8 cellular contexts compared by ENCODE assay signal in genomic region chr2:9474361-9475117, GRCh38. TPM values are rescaled to one million over a fixed set of nuclear protein-coding genes. Genes with fewer than 3 reads are reported as not detected.
A peak's percentile ranks its signal among the peaks of the same experiment; 100 is the strongest.
DNase-seq lines count a peak whose midpoint lies in the region; ATAC-seq and TF ChIP-seq lines count a peak whose summit lies in the region.

Gene IAH1, plus strand, starts transcription at chr2:9474551. Its CDS starts 16 bp downstream, at chr2:9474567.

- peak in 3 of 12 donors; percentile 5 to 12 (median 11) for TF ChIP-seq CTCF in heart left ventricle (IDR thresholded peaks at IDR 0.05)
- TF ChIP-seq CTCF in progenitor cell of endocrine pancreas (IDR thresholded peaks at IDR 0.05; ENCODE audit: unreplicated experiment): peak; percentile 4
- no peak for TF ChIP-seq CTCF in upper lobe of right lung (IDR thresholded peaks at IDR 0.05)

- in situ Hi-C loops in Caki2 (cut with HindIII; ENCODE audit: low pct_unique_long_range_greater_than_20kb, low sequenced_read_pairs): no loop called here

- H3K9me3 Mint-ChIP-seq in activated naive CD8-positive, alpha-beta T cell treated with anti-CD3 and anti-CD28 coated beads, Interleukin-2, amount 50 U/mL, for 24 hours: no peaks in the 10 kb centered on the region
- peaks cover 3% of the 10 kb centered on the region for H3K9me3 Mint-ChIP-seq in progenitor cell of endocrine pancreas (ENCODE audit: low read depth)

- H3K4me3 ChIP-seq in heart left ventricle: peak within 1 kb of the TSS; percentile 59 to 93 (median 82)
- peak within 1 kb of the TSS; percentile 69 for H3K4me3 ChIP-seq in upper lobe of right lung

- peak within 1 kb of the TSS; percentile 85 for H3K4me3 Mint-ChIP-seq in activated naive CD8-positive, alpha-beta T cell treated with anti-CD3 and anti-CD28 coated beads, Interleukin-2, amount 50 U/mL, for 24 hours
- peak within 1 kb of the TSS; percentile 76 for H3K4me3 Mint-ChIP-seq in progenitor cell of endocrine pancreas (ENCODE audit: low read depth)

- no peaks in the 10 kb centered on the region for H3K27me3 Mint-ChIP-seq in activated naive CD8-positive, alpha-beta T cell treated with anti-CD3 and anti-CD28 coated beads, Interleukin-2, amount 50 U/mL, for 24 hours
- H3K27me3 Mint-ChIP-seq in progenitor cell of endocrine pancreas: no peaks in the 10 kb centered on the region

- ATAC-seq in GM19452 (IDR thresholded peaks at IDR 0.05; ENCODE audit: unreplicated experiment) (peak; percentile 80), HG03571 (IDR thresholded peaks at IDR 0.05; ENCODE audit: unreplicated experiment) (peak; percentile 74), heart left ventricle (peak; percentile 57 to 93 (median 82)), upper lobe of right lung (peak; percentile 93)
- ATAC-seq in activated naive CD8-positive, alpha-beta T cell treated with anti-CD3 and anti-CD28 coated beads, Interleukin-2, amount 50 U/mL, for 24 hours: peak; percentile 85

- H3K4me1 ChIP-seq in heart left ventricle (peaks cover 0 to 42% (median 32%) of the 10 kb centered on the region in 12 donors), upper lobe of right lung (peaks cover 21% of the 10 kb centered on the region)

- no peaks in the 10 kb centered on the region for H3K9me3 ChIP-seq in heart left ventricle
- H3K9me3 ChIP-seq in upper lobe of right lung: no peaks in the 10 kb centered on the region

- H3K27me3 ChIP-seq in heart left ventricle: no peaks in the 10 kb centered on the region
- no peaks in the 10 kb centered on the region for H3K27me3 ChIP-seq in upper lobe of right lung

- intact Hi-C loops in heart left ventricle (cut with DNase I) (loop anchor here in 3 of 10 donors (5.0 to 10.0 kb wide), 5 partner anchors 78 to 332 kb away; partner anchors contain the start of gene ADAM17 (in 1 of the 3)), upper lobe of right lung (cut with DNase I) (no loop called here)

- H3K36me3 Mint-ChIP-seq in activated naive CD8-positive, alpha-beta T cell treated with anti-CD3 and anti-CD28 coated beads, Interleukin-2, amount 50 U/mL, for 24 hours (ENCODE audit: low read depth): peaks cover 43% of the 10 kb centered on the region
- H3K36me3 Mint-ChIP-seq in progenitor cell of endocrine pancreas (ENCODE audit: insufficient read depth): peaks cover 30% of the 10 kb centered on the region

- H3K36me3 ChIP-seq in heart left ventricle: peaks cover 0 to 51% (median 18%) of the 10 kb centered on the region in 9 donors
- H3K36me3 ChIP-seq in upper lobe of right lung: peaks cover 26% of the 10 kb centered on the region

- H3K27ac ChIP-seq in heart left ventricle (peak within 1 kb of the TSS; percentile 52 to 93 (median 84)), upper lobe of right lung (peak within 1 kb of the TSS; percentile 88)

- WGBS in heart left ventricle, 4 donors: 0 to 2% (median 0%) methylated on average over 13 to 95 of the region's 95 CpGs

- TF ChIP-seq POLR2A in heart left ventricle (IDR thresholded peaks at IDR 0.05): peak in 1 of 2 donors; percentile 65

- DNase-seq in Caki2 (ENCODE audit: low read depth) (peak; percentile 75), SW480 (ENCODE audit: low spot score) (peak; percentile 53), heart left ventricle (peak; percentile 60 to 86 (median 75)), progenitor cell of endocrine pancreas (ENCODE audit: low spot score, unreplicated experiment) (peak; percentile 28), upper lobe of right lung (peak; percentile 89)
- DNase-seq in activated naive CD8-positive, alpha-beta T cell treated with anti-CD3 and anti-CD28 coated beads, Interleukin-2, amount 50 U/mL, for 24 hours: peak; percentile 75

- H3K4me1 Mint-ChIP-seq in activated naive CD8-positive, alpha-beta T cell treated with anti-CD3 and anti-CD28 coated beads, Interleukin-2, amount 50 U/mL, for 24 hours: peaks cover 38% of the 10 kb centered on the region
- peaks cover 10% of the 10 kb centered on the region for H3K4me1 Mint-ChIP-seq in progenitor cell of endocrine pancreas (ENCODE audit: low read depth)

- peak within 1 kb of the TSS; percentile 86 for H3K27ac Mint-ChIP-seq in activated naive CD8-positive, alpha-beta T cell treated with anti-CD3 and anti-CD28 coated beads, Interleukin-2, amount 50 U/mL, for 24 hours
- peak within 1 kb of the TSS; percentile 91 for H3K27ac Mint-ChIP-seq in progenitor cell of endocrine pancreas

RNA-seq across cellular contexts. Expression of gene IAH1, which starts in this region (rescaled TPM):
- total RNA-seq in Caki2 (2014; rRNA removed; shearing (Covaris generic); ENCODE audit: low replicate concordance): 100 and 139 TPM in 2 replicates
- total RNA-seq in heart left ventricle: 100 to 1,000 TPM in 1 of 9 donors, 10 to 100 TPM in 8; 58.4 to 101 (median 78.0) TPM
- polyA plus RNA-seq in heart left ventricle: 100 to 1,000 TPM in 1 of 2 donors, 10 to 100 TPM in 1; 51.6 to 124 TPM
- total RNA-seq in progenitor cell of endocrine pancreas: 36.6 and 37.4 TPM in 2 replicates
- 39.0 TPM for total RNA-seq in upper lobe of right lung

Comparison
In these comparisons a context has a peak if more than half of its experiments do, and no peak if none do; other contexts are left out.
1. Peak in every context shown above with its lines: DNase-seq, ATAC-seq, H3K4me3 ChIP-seq and H3K27ac ChIP-seq.
2. DNase-seq: peak in every context shown above with its lines; median percentile 89 in upper lobe of right lung; 75 in Caki2; 75 in activated naive CD8-positive, alpha-beta T cell treated with anti-CD3 and anti-CD28 coated beads, Interleukin-2, amount 50 U/mL, for 24 hours; 75 in heart left ventricle; 53 in SW480; 28 in progenitor cell of endocrine pancreas.